Comparison of ENCODE assay signal across 9 cellular contexts in the genomic region with DNA sequence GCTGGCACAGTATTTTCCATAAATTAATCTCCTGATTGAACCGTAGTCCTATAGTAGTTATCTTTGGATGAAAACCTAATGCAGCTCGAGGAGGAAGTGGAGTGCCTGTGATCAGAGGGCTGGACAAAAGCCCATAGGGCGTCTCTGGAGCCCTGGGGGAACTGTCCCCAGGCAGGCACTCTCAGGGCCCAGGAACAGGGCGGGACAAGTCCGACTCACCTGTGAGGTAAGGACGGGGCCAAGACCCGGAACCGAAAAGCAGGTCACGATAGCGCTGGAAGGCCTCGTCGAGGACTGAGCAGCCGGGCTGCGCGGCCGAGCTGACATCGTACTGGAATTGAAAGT. TPM values are rescaled to one million over a fixed set of nuclear protein-coding genes. Genes with fewer than 3 reads are reported as not detected.
DNase-seq lines count a peak whose midpoint lies in the region; ATAC-seq and TF ChIP-seq lines count a peak whose summit lies in the region.
"Had no signal": no experiment of that assay in that cellular context is flagged by ENCODE, and none has a peak within 500 bp of the region (broad histone marks: within the 10 kb centered on the region; RNA-seq: fewer than 3 reads in every experiment).

No MANE protein-coding gene starts in this region.

- H3K9me3 Mint-ChIP-seq in activated T-cell treated with anti-CD3 and anti-CD28 coated beads, Interleukin-2, amount 50 U/mL, for 4 hours: no peaks in the 10 kb centered on the region

- peak; percentile 42 for ATAC-seq in GM19351 (IDR thresholded peaks at IDR 0.05; ENCODE audit: unreplicated experiment)
- ATAC-seq in HG03342 (IDR thresholded peaks at IDR 0.05; ENCODE audit: unreplicated experiment): peak; percentile 41
- peak; percentile 44 to 53 for ATAC-seq in activated T-cell treated with anti-CD3 and anti-CD28 coated beads, Interleukin-2, amount 50 U/mL, for 4 hours
- ATAC-seq in left ventricle myocardium superior: peak; percentile 67

- peak overlapping the region; percentile 95 for H3K4me3 Mint-ChIP-seq in activated T-cell treated with anti-CD3 and anti-CD28 coated beads, Interleukin-2, amount 50 U/mL, for 4 hours

- H3K27me3 ChIP-seq in BE2C: peaks cover 6% of the 10 kb centered on the region; the same call in 1 of the 2 replicates

- H3K36me3 ChIP-seq in BE2C: no peaks in the 10 kb centered on the region

- peaks cover 57% of the 10 kb centered on the region for H3K4me1 Mint-ChIP-seq in activated T-cell treated with anti-CD3 and anti-CD28 coated beads, Interleukin-2, amount 50 U/mL, for 4 hours (ENCODE audit: low read depth)

- TF ChIP-seq CTCF in BE2C (IDR thresholded peaks at IDR 0.05; ENCODE audit: low read depth, low read length) (no peak), retinal pigment epithelial cell (conservative IDR thresholded peaks at IDR 0.05; ENCODE audit: low read depth, low read length) (no peak)

- no peak for DNase-seq in BE2C
- DNase-seq in activated T-cell treated with anti-CD3 and anti-CD28 coated beads, Interleukin-2, amount 50 U/mL, for 4 hours: no peak
- DNase-seq in left ventricle myocardium superior: no peak
- no peak for DNase-seq in retinal pigment epithelial cell (ENCODE audit: low read depth)
- no peak for DNase-seq in GM19240 (ENCODE audit: insufficient read length, low spot score)
- no peak for DNase-seq in DMS153 treated with DMSO at 0.1 percent for 48 hours (lab: John Stamatoyannopoulos, UW; ENCODE audit: unreplicated experiment)

- no peaks in the 10 kb centered on the region for H3K9me3 ChIP-seq in BE2C

- no peaks in the 10 kb centered on the region for H3K27me3 Mint-ChIP-seq in activated T-cell treated with anti-CD3 and anti-CD28 coated beads, Interleukin-2, amount 50 U/mL, for 4 hours (ENCODE audit: low read depth)

- H3K4me1 ChIP-seq in BE2C: no peaks in the 10 kb centered on the region; the same call in 1 of the 2 replicates

- H3K4me3 ChIP-seq in BE2C (ENCODE audit: low read depth, low read length) (peak overlapping the region; percentile 100), retinal pigment epithelial cell (ENCODE audit: low read length) (peak overlapping the region; percentile 89)

- intact Hi-C loops in left ventricle myocardium superior (cut with micrococcal nuclease): no loop called here

- H3K36me3 Mint-ChIP-seq in activated T-cell treated with anti-CD3 and anti-CD28 coated beads, Interleukin-2, amount 50 U/mL, for 4 hours (ENCODE audit: insufficient read depth): peaks cover 4% of the 10 kb centered on the region

RNA-seq across cellular contexts. Expression of a gene that starts 0.3 kb away (rescaled TPM):
- polyA plus RNA-seq in BE2C (2012; ENCODE audit: insufficient read depth, insufficient read length, low read depth): 33.5 TPM
- total RNA-seq in activated T-cell treated with anti-CD3 and anti-CD28 coated beads, Interleukin-2, amount 50 U/mL, for 4 hours: 10 to 100 TPM; 50.7 to 51.4 (median 50.7) TPM
- 64.4 TPM for total RNA-seq in left ventricle myocardium superior

RNA-seq across cellular contexts. Expression of a gene that starts 22.6 kb away (rescaled TPM):
- polyA plus RNA-seq in BE2C (2012; ENCODE audit: insufficient read depth, insufficient read length, low read depth): not detected
- total RNA-seq in activated T-cell treated with anti-CD3 and anti-CD28 coated beads, Interleukin-2, amount 50 U/mL, for 4 hours: not detected
- not detected for total RNA-seq in left ventricle myocardium superior
- total RNA-seq: LHCN-M2 had no signal

RNA-seq across cellular contexts. Expression of a gene that starts 55.5 kb away (rescaled TPM):
- 3.2 TPM for polyA plus RNA-seq in BE2C (2012; ENCODE audit: insufficient read depth, insufficient read length, low read depth)
- total RNA-seq in activated T-cell treated with anti-CD3 and anti-CD28 coated beads, Interleukin-2, amount 50 U/mL, for 4 hours: under 1 TPM; 0.24 to 0.82 (median 0.63) TPM
- total RNA-seq in left ventricle myocardium superior: 1.5 TPM
